ENCODE assay signal across 8 cellular contexts in genomic region chr4:102868782-102869568, GRCh38. TPM values are rescaled to one million over a fixed set of nuclear protein-coding genes. Genes with fewer than 3 reads are reported as not detected.
DNase-seq lines count a peak whose midpoint lies in the region; ATAC-seq and TF ChIP-seq lines count a peak whose summit lies in the region.

Gene CISD2, plus strand, starts transcription at chr4:102868992. Its CDS starts 93 bp downstream, at chr4:102869085.

- no peaks in the 10 kb centered on the region for H3K9me3 Mint-ChIP-seq in CD4-positive, alpha-beta T cell

- H3K4me1 ChIP-seq in liver (ENCODE audit: control insufficient read depth in 4 of 4, insufficient read depth in 4 of 4, low read length in 3 of 4), result peaks cover 2 to 11% (median 7%) of the 10 kb centered on the region in 4 donors

- H3K27ac ChIP-seq in CD4-positive, alpha-beta T cell (ENCODE audit: low read depth, low read length), result peak within 1 kb of the TSS; percentile 94
- H3K27ac ChIP-seq in liver (ENCODE audit: low read depth in 1 of 2, low read length in 2 of 2), result peak within 1 kb of the TSS; percentile 97 to 99

- H3K9me3 ChIP-seq in CD4-positive, alpha-beta T cell (ENCODE audit: control insufficient read depth, low read length), result no peaks in the 10 kb centered on the region
- no peaks in the 10 kb centered on the region for H3K9me3 ChIP-seq in liver (ENCODE audit: control insufficient read depth in 4 of 4, low read length in 3 of 4)

- POLR2A ChIA-PET in CD4-positive, alpha-beta T cell (lab: Charles Lee), result interaction anchor here (0.6 to 5.4 kb wide), 29 partner anchors 13 to 1522 kb away, joined by 3 to 419 read pairs (median 5); partner anchors contain the start of genes MANBA, NFKB1, PPP3CA and SLC39A8

- CTCF ChIA-PET in CD4-positive, alpha-beta T cell (lab: Charles Lee), result interaction anchor here (0.9 to 2.3 kb wide), 4 partner anchors 15 to 524 kb away, joined by 3 to 27 read pairs (median 3); partner anchors contain the start of genes BDH2, SLC39A8 and UBE2D3

- H3K27me3 ChIP-seq in CD4-positive, alpha-beta T cell (ENCODE audit: control insufficient read depth, insufficient read depth, low read length), result no peaks in the 10 kb centered on the region
- no peaks in the 10 kb centered on the region for H3K27me3 ChIP-seq in liver (ENCODE audit: control insufficient read depth in 4 of 4, insufficient read depth in 4 of 4, low read length in 3 of 4)

- TF ChIP-seq RAD21 in liver (IDR thresholded peaks at IDR 0.05), result peak; percentile 19 to 38

- WGBS in liver, result under 1% methylated on average over 71 of the region's 71 CpGs

- ATAC-seq in CD4-positive, alpha-beta T cell (ENCODE audit: poor library complexity), result peak; percentile 81
- peak; percentile 88 for ATAC-seq in GM19452 (IDR thresholded peaks at IDR 0.05; ENCODE audit: unreplicated experiment)
- peak; percentile 62 for ATAC-seq in HG03575 (IDR thresholded peaks at IDR 0.05; ENCODE audit: extremely low read depth, insufficient number of reproducible peaks, low FRiP score, unreplicated experiment)

- DNase-seq in CD4-positive, alpha-beta T cell, result peak; percentile 79 to 90 (median 83)
- DNase-seq in NCI-H82 (lab: John Stamatoyannopoulos, UW) (peak; percentile 93), dermis blood vessel endothelial cell (peak; percentile 94)
- DNase-seq in activated CD4-positive, alpha-beta T cell treated with anti-CD3 and anti-CD28 coated beads, Interleukin-2, amount 50 U/mL, for 48 hours, result peak; percentile 90 to 93
- peak; percentile 89 for DNase-seq in stimulated activated CD4-positive, alpha-beta T cell treated with anti-CD3 and anti-CD28 coated beads, Interleukin-4, amount 100 ng/mL, for 1 hour

- no peak for TF ChIP-seq CTCF in CD4-positive, alpha-beta T cell (IDR thresholded peaks at IDR 0.05)
- TF ChIP-seq CTCF in liver (IDR thresholded peaks at IDR 0.05; ENCODE audit: low read depth, low read length, missing input control), result no peak

- H3K27ac Mint-ChIP-seq in CD4-positive, alpha-beta T cell, result peak within 1 kb of the TSS; percentile 98

- H3K4me3 Mint-ChIP-seq in CD4-positive, alpha-beta T cell, result peak within 1 kb of the TSS; percentile 87

- intact Hi-C loops in CD4-positive, alpha-beta T cell (cut with DNase I, micrococcal nuclease), result loop anchor here (1.0 to 10.0 kb wide), 4 partner anchors 41 to 226 kb away; partner anchors contain the start of genes MANBA (in 2 of the 2) and BDH2 (in 1 of the 2)

- peak within 1 kb of the TSS; percentile 93 to 99 for H3K9ac ChIP-seq in liver (ENCODE audit: low read depth in 1 of 2, low read length in 2 of 2)

- peak within 1 kb of the TSS; percentile 56 to 96 (median 89) for H3K4me3 ChIP-seq in liver (ENCODE audit: low read depth in 1 of 3, low read length in 3 of 3)

- H3K36me3 ChIP-seq in liver (ENCODE audit: control insufficient read depth in 4 of 4, insufficient read depth in 3 of 4, low read depth in 1 of 4, low read length in 3 of 4), result no peaks in the 10 kb centered on the region

- no peaks in the 10 kb centered on the region for H3K27me3 Mint-ChIP-seq in CD4-positive, alpha-beta T cell

- H3K4me1 Mint-ChIP-seq in CD4-positive, alpha-beta T cell (ENCODE audit: low read depth), result peaks cover 77% of the 10 kb centered on the region

- peaks cover 21% of the 10 kb centered on the region for H3K36me3 Mint-ChIP-seq in CD4-positive, alpha-beta T cell (ENCODE audit: low read depth)

TF ChIP-seq in liver, 16 proteins besides CTCF, POLR2A, EP300 and RAD21:
- TF ChIP-seq JUND (IDR thresholded peaks at IDR 0.05) (no peak), GABPA (IDR thresholded peaks at IDR 0.05 in 1 of 2, conservative IDR thresholded peaks at IDR 0.05 in 1 of 2) (peak in 1 of 2 donors; percentile 36), YY1 (IDR thresholded peaks at IDR 0.05) (peak; percentile 82), HNF4A (conservative IDR thresholded peaks at IDR 0.05) (peak in 1 of 2 donors; percentile 21), TAF1 (conservative IDR thresholded peaks at IDR 0.05) (peak; percentile 63), NR2F2 (IDR thresholded peaks at IDR 0.05) (no peak), ATF3 (IDR thresholded peaks at IDR 0.05) (no peak), FOXA2 (IDR thresholded peaks at IDR 0.05) (no peak), SP1 (IDR thresholded peaks at IDR 0.05) (peak; percentile 47), RXRA (IDR thresholded peaks at IDR 0.05) (peak in 1 of 2 donors; percentile 30), MAX (IDR thresholded peaks at IDR 0.05) (peak; percentile 20), HNF4G (IDR thresholded peaks at IDR 0.05) (no peak), REST (IDR thresholded peaks at IDR 0.05) (peak; percentile 68), EGR1 (IDR thresholded peaks at IDR 0.05; ENCODE audit: low read depth in 2 of 2) (peak; percentile 17 to 52)
TF ChIP-seq in liver: peak in this region for 9.

RNA-seq across cellular contexts. Expression of gene CISD2, which starts in this region (rescaled TPM):
- 10 to 100 TPM; 12.8 to 13.7 TPM for total RNA-seq in CD4-positive, alpha-beta T cell
- total RNA-seq in dermis blood vessel endothelial cell (22.2 and 23.0 TPM in 2 replicates), liver (10 to 100 TPM; 31.5 to 70.5 TPM)
- polyA plus RNA-seq in liver, result 10 to 100 TPM; 39.3 to 83.2 TPM

Comparison
In these comparisons a context has a peak if more than half of its experiments do, and no peak if none do; other contexts are left out.
1. Peak in every context shown above with its lines: DNase-seq, ATAC-seq, H3K4me3 ChIP-seq and H3K27ac ChIP-seq.